ENCODE assay signal across 8 cellular contexts in the genomic region with DNA sequence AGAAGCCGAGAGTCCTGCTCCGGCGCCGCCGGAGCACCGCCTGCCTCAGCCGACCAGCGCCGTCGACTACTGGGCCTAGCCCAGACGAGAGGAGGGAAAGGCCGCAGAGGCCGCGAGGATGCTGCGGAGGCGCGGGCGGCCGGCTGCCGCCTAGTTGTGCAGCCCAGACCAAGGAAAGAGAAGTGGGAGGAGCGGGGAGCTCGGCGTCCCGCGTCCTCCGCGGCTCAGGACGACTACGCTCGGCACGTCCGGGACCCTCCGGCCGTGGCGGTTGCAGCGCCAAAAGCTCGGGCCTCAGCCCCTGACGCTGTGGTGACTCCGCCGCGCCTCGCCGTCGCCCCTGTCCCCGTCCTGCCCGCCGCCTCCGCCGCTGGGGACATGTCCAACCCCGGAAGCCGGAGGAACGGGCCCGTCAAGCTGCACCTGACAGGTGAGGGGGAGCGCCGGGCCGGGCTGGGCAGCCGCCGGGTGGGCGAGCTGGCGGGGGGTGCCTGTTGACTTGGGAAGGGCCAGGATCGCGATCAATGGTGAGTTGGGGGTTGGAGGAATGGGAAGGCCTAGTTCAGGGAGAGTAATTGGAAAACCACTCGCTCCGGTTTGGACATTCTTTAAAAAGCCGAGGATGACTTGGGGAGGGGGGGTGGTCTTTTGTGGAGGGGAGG. TPM values are rescaled to one million over a fixed set of nuclear protein-coding genes. Genes with fewer than 3 reads are reported as not detected.
DNase-seq lines count a peak whose midpoint lies in the region; ATAC-seq and FAIRE-seq lines count a peak whose summit lies in the region.

No MANE protein-coding gene starts in this region.

- 1% methylated on average over 60 to 65 of the region's 65 CpGs for WGBS in small intestine, 3 donors

- peaks cover 16 to 20% (median 20%) of the 10 kb centered on the region in 3 donors for H3K4me1 Mint-ChIP-seq in IgD-negative memory B cell
- H3K4me1 Mint-ChIP-seq in central memory CD8-positive, alpha-beta T cell: peaks cover 37% of the 10 kb centered on the region

- H3K27me3 Mint-ChIP-seq in IgD-negative memory B cell: no peaks in the 10 kb centered on the region
- no peaks in the 10 kb centered on the region for H3K27me3 Mint-ChIP-seq in central memory CD8-positive, alpha-beta T cell

- DNase-seq in GM18507 (ENCODE audit: extremely low spot score, insufficient read length, low read depth): peak; percentile 38
- DNase-seq in activated CD4-positive, CD25-positive, alpha-beta regulatory T cell treated with anti-CD3 and anti-CD28 coated beads, Interleukin-2, amount 50 U/mL, for 16 hours (ENCODE audit: low read depth, low spot score): peak; percentile 5
- peak; percentile 36 to 44 for DNase-seq in central memory CD8-positive, alpha-beta T cell (ENCODE audit: low spot score in 2 of 2)
- DNase-seq in iris pigment epithelial cell (ENCODE audit: low read depth): peak; percentile 64
- peak; percentile 52 for DNase-seq in small intestine
- no peak for DNase-seq in NCI-H1436 (lab: John Stamatoyannopoulos, UW)

- FAIRE-seq in GM18507 (lab: Jason Lieb, UNC) (peak; percentile 66), small intestine (lab: Jason Lieb, UNC) (no peak)

- no peaks in the 10 kb centered on the region for H3K36me3 ChIP-seq in small intestine (ENCODE audit: control insufficient read depth in 2 of 2, insufficient read depth in 2 of 2, low read length in 2 of 2)

- ATAC-seq in central memory CD8-positive, alpha-beta T cell (replicated peaks; ENCODE audit: extremely low read depth, poor library complexity, severe bottlenecking): peak; percentile 73
- ATAC-seq in GM18870 (IDR thresholded peaks at IDR 0.05; ENCODE audit: unreplicated experiment): no peak

- peak overlapping the region; percentile 1 to 76 for H3K27ac ChIP-seq in small intestine (ENCODE audit: low read depth in 1 of 2, low read length in 1 of 2)

- no peaks in the 10 kb centered on the region for H3K9me3 Mint-ChIP-seq in IgD-negative memory B cell
- no peaks in the 10 kb centered on the region for H3K9me3 Mint-ChIP-seq in central memory CD8-positive, alpha-beta T cell

- H3K36me3 Mint-ChIP-seq in IgD-negative memory B cell: peaks cover 4% of the 10 kb centered on the region
- H3K36me3 Mint-ChIP-seq in central memory CD8-positive, alpha-beta T cell (ENCODE audit: insufficient read depth): peaks cover 8% of the 10 kb centered on the region

- H3K9me3 ChIP-seq in small intestine (ENCODE audit: control insufficient read depth, low read depth): no peaks in the 10 kb centered on the region

- no peaks in the 10 kb centered on the region for H3K27me3 ChIP-seq in small intestine (ENCODE audit: control insufficient read depth in 2 of 2, insufficient read depth in 2 of 2, low read length in 2 of 2)

- H3K27ac Mint-ChIP-seq in IgD-negative memory B cell: peak overlapping the region; percentile 74 to 94 (median 88)
- H3K27ac Mint-ChIP-seq in central memory CD8-positive, alpha-beta T cell (ENCODE audit: low read depth): peak overlapping the region; percentile 91

- peak overlapping the region; percentile 65 to 70 for H3K4me3 ChIP-seq in small intestine (ENCODE audit: low read depth in 1 of 2, low read length in 2 of 2)

- H3K4me1 ChIP-seq in small intestine (ENCODE audit: control insufficient read depth in 2 of 2, insufficient read depth in 1 of 2, low read depth in 1 of 2, low read length in 1 of 2): peaks cover 0 to 4% of the 10 kb centered on the region in 2 donors

- peak overlapping the region; percentile 89 to 97 (median 96) for H3K4me3 Mint-ChIP-seq in IgD-negative memory B cell
- H3K4me3 Mint-ChIP-seq in central memory CD8-positive, alpha-beta T cell: peak overlapping the region; percentile 91

RNA-seq across cellular contexts. Expression of a gene that starts 37.7 kb away (rescaled TPM):
- polyA plus RNA-seq in IgD-negative memory B cell (34.7 TPM), small intestine (10 to 100 TPM; 12.3 to 20.5 (median 16.3) TPM)
